ENCODE assay signal across 18 cellular contexts in the genomic region with DNA sequence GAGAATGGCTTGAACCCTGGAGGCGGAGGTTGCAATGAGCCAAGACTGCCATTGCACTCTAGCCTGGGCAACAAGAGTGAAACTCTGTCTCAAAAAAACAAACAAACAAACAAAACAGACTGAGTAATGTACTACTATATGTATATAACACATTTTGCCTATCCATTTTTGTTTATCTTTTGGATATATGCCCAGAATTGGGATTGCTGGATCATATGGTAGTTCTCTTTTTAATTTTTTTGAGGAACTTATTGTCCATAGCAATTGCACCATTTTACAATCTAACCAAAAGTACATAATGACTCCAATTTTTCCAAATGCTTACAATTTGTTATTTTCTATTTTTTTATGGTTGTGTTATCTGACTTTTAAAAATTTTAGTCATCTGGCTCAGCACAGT.
"Had no signal": no experiment of that assay in that cellular context is flagged by ENCODE, and none has a peak within 500 bp of the region (broad histone marks: within the 10 kb centered on the region; RNA-seq: fewer than 3 reads in every experiment).

No MANE protein-coding gene starts in this region.

- H3K9me3 ChIP-seq: SJSA1 had no signal

- H3K27ac ChIP-seq: SJSA1, SK-N-MC had no signal

- DNase-seq: KBM-7, NCI-H1092 treated with DMSO at 0.1 percent for 48 hours, NCI-H1436, NCI-H187, NCI-H2029, NCI-H2081 treated with DMSO at 0.1 percent for 48 hours, NCI-H2171, NCI-H226, NCI-H446, NCI-H510A, NCI-H524 treated with DMSO at 0.1 percent for 48 hours, NCI-H69, NCI-H774, Right ventricle myocardium superior, RPMI8226, SIG-M5 had no signal

- H3K4me1 ChIP-seq: SJSA1 had no signal

- H3K27me3 ChIP-seq: SJSA1 had no signal

- H3K4me3 ChIP-seq: SJSA1, SK-N-MC had no signal
